In the genomic region with DNA sequence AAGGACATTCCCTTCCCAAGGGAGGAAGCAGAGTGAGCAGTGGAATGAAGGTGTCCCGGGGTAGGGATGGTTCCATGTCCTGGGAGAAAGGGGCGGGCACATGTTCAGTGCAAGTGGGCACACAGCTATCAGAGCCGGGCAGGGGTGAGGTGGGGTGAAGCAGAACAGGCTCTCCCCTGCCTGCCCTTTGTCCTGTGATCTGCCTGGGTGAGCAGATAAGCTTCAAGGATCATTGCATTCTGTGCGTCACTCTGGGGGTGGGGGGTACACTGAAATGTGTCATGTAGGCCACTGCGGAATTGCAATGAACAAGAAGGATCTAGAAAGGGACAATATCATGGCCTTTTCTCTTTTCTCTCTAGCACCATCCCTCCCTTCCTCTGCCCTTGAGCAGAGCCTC, we compare ENCODE assay signal across 15 cellular contexts.
"Had no signal": no experiment of that assay in that cellular context is flagged by ENCODE, and none has a peak within 500 bp of the region (broad histone marks: within the 10 kb centered on the region; RNA-seq: fewer than 3 reads in every experiment).

No MANE protein-coding gene starts in this region.

- H3K27ac Mint-ChIP-seq: activated CD8-positive, alpha-beta T cell treated with anti-CD3 and anti-CD28 coated beads for 36 hours; naive B cell; progenitor cell of endocrine pancreas had no signal

- H3K36me3 ChIP-seq: heart right ventricle, lower lobe of right lung, neutrophil, right lobe of liver had no signal

- H3K4me1 Mint-ChIP-seq: naive B cell had no signal

- ATAC-seq: activated CD8-positive, alpha-beta T cell treated with anti-CD3 and anti-CD28 coated beads for 36 hours; lower lobe of right lung; stimulated activated naive CD8-positive, alpha-beta T cell treated with anti-CD3 and anti-CD28 coated beads, Interleukin-15, Interleukin-2, amounts not matched to agents 100 U/mL and 50 U/mL, for 24 hours had no signal

- DNase-seq: activated CD8-positive, alpha-beta memory T cell treated with anti-CD3 and anti-CD28 coated beads, Interleukin-2, amount 50 U/mL, for 4 hours; activated CD8-positive, alpha-beta T cell treated with anti-CD3 and anti-CD28 coated beads for 36 hours; activated naive CD4-positive, alpha-beta T cell treated with Interleukin-2 at 50 U/mL for 16 hours; foreskin melanocyte; heart right ventricle; kidney; lower lobe of right lung; naive B cell; stimulated activated CD4-positive, alpha-beta T cell treated with anti-CD3 and anti-CD28 coated beads, Interleukin-12 subunit alpha, Interleukin-12 subunit beta, amount 100 ng/mL, for 4 hours; stimulated activated naive CD8-positive, alpha-beta T cell treated with anti-CD3 and anti-CD28 coated beads, Interleukin-15, Interleukin-2, amounts not matched to agents 100 U/mL and 50 U/mL, for 24 hours had no signal

- H3K4me1 ChIP-seq: heart right ventricle, lower lobe of right lung, right lobe of liver had no signal

- H3K4me3 Mint-ChIP-seq: activated CD8-positive, alpha-beta T cell treated with anti-CD3 and anti-CD28 coated beads for 36 hours; naive B cell had no signal

- H3K9me3 Mint-ChIP-seq: activated CD8-positive, alpha-beta T cell treated with anti-CD3 and anti-CD28 coated beads for 36 hours; naive B cell had no signal

- H3K27me3 Mint-ChIP-seq: activated CD8-positive, alpha-beta T cell treated with anti-CD3 and anti-CD28 coated beads for 36 hours had no signal

- H3K36me3 Mint-ChIP-seq: naive B cell had no signal

- H3K9me3 ChIP-seq: heart right ventricle, lower lobe of right lung, neutrophil, right lobe of liver had no signal

- H3K4me3 ChIP-seq: heart right ventricle, lower lobe of right lung, right lobe of liver had no signal

- H3K27ac ChIP-seq: heart right ventricle, lower lobe of right lung, neutrophil, right lobe of liver had no signal

- H3K27me3 ChIP-seq: right lobe of liver had no signal

- FAIRE-seq: colon, endothelial cell of umbilical vein, kidney had no signal
